8 cellular contexts compared by ENCODE assay signal in genomic region chr1:232629250-232630046, GRCh38. TPM values are rescaled to one million over a fixed set of nuclear protein-coding genes. Genes with fewer than 3 reads are reported as not detected.
DNase-seq lines count a peak whose midpoint lies in the region; ATAC-seq and TF ChIP-seq lines count a peak whose summit lies in the region.

No MANE protein-coding gene starts in this region.

- H3K9me3 ChIP-seq in ES-I3 (ENCODE audit: control insufficient read depth, insufficient read depth, low read length) (no peaks in the 10 kb centered on the region), aorta (ENCODE audit: control insufficient read depth, low read length) (no peaks in the 10 kb centered on the region)

- H3K36me3 ChIP-seq in ES-I3 (ENCODE audit: insufficient read depth, low read length) (no peaks in the 10 kb centered on the region), aorta (ENCODE audit: control insufficient read depth in 1 of 2, insufficient read depth in 2 of 2, low read length in 1 of 2) (no peaks in the 10 kb centered on the region)

- intact Hi-C loops in aorta (cut with DNase I), result loop anchor here (5.0 to 10.0 kb wide), 5 partner anchors 77 to 485 kb away; partner anchors contain the start of gene NTPCR (in 1 of the 2)

- peaks cover 14% of the 10 kb centered on the region for H3K4me1 Mint-ChIP-seq in activated CD8-positive, alpha-beta T cell treated with anti-CD3 and anti-CD28 coated beads, Interleukin-2, amount 10 ng/mL, durations not matched to agents 7 days and 5 days (ENCODE audit: low read depth)
- H3K4me1 Mint-ChIP-seq in nephron, result peaks cover 41% of the 10 kb centered on the region

- peaks cover 47% of the 10 kb centered on the region for H3K27me3 Mint-ChIP-seq in activated CD8-positive, alpha-beta T cell treated with anti-CD3 and anti-CD28 coated beads, Interleukin-2, amount 10 ng/mL, durations not matched to agents 7 days and 5 days (ENCODE audit: low read depth)
- H3K27me3 Mint-ChIP-seq in nephron (ENCODE audit: low read depth), result peaks cover 23% of the 10 kb centered on the region

- no peaks in the 10 kb centered on the region for H3K9me3 Mint-ChIP-seq in activated CD8-positive, alpha-beta T cell treated with anti-CD3 and anti-CD28 coated beads, Interleukin-2, amount 10 ng/mL, durations not matched to agents 7 days and 5 days (ENCODE audit: insufficient read depth)
- H3K9me3 Mint-ChIP-seq in nephron, result no peaks in the 10 kb centered on the region

- CTCF ChIA-PET in activated CD8-positive, alpha-beta T cell treated with anti-CD3 and anti-CD28 coated beads, Interleukin-2, amount 10 ng/mL, durations not matched to agents 7 days and 5 days (lab: Charles Lee), result no interaction called here

- peak overlapping the region; percentile 61 to 69 for H3K4me3 ChIP-seq in aorta (ENCODE audit: low read length in 2 of 2)

- peak overlapping the region; percentile 75 for H3K4me3 Mint-ChIP-seq in activated CD8-positive, alpha-beta T cell treated with anti-CD3 and anti-CD28 coated beads, Interleukin-2, amount 10 ng/mL, durations not matched to agents 7 days and 5 days
- H3K4me3 Mint-ChIP-seq in nephron, result peak overlapping the region; percentile 97 to 98 (median 98)

- peak; percentile 30 for DNase-seq in HuH-7.5 (ENCODE audit: low spot score)
- no peak for DNase-seq in activated CD8-positive, alpha-beta T cell treated with anti-CD3 and anti-CD28 coated beads, Interleukin-2, amount 10 ng/mL, durations not matched to agents 7 days and 5 days
- peak; percentile 5 for DNase-seq in fibroblast of gingiva (ENCODE audit: low read depth)
- peak; percentile 64 to 87 for DNase-seq in aorta
- DNase-seq in middle frontal gyrus (ENCODE audit: extremely low spot score, low spot score), result no peak

- H3K9ac ChIP-seq in ES-I3 (ENCODE audit: low read depth, low read length), result peak overlapping the region; percentile 71

- H3K27me3 ChIP-seq in aorta (ENCODE audit: control insufficient read depth in 1 of 2, insufficient read depth in 2 of 2, low read length in 1 of 2), result no peaks in the 10 kb centered on the region

- H3K36me3 Mint-ChIP-seq in activated CD8-positive, alpha-beta T cell treated with anti-CD3 and anti-CD28 coated beads, Interleukin-2, amount 10 ng/mL, durations not matched to agents 7 days and 5 days (ENCODE audit: low read depth), result no peaks in the 10 kb centered on the region
- H3K36me3 Mint-ChIP-seq in nephron (ENCODE audit: low read depth), result no peaks in the 10 kb centered on the region

- WGBS in aorta, 2 donors, result 0 to 1% methylated on average over 68 to 96 of the region's 96 CpGs

- peak; percentile 42 for ATAC-seq in GM21529 (IDR thresholded peaks at IDR 0.05; ENCODE audit: unreplicated experiment)
- ATAC-seq in activated CD8-positive, alpha-beta T cell treated with anti-CD3 and anti-CD28 coated beads, Interleukin-2, amount 10 ng/mL, durations not matched to agents 7 days and 5 days, result no peak
- ATAC-seq in aorta (ENCODE audit: low FRiP score), result peak; percentile 17

- no peak overlapping the region for H3K27ac Mint-ChIP-seq in activated CD8-positive, alpha-beta T cell treated with anti-CD3 and anti-CD28 coated beads, Interleukin-2, amount 10 ng/mL, durations not matched to agents 7 days and 5 days
- H3K27ac Mint-ChIP-seq in nephron, result peak overlapping the region; percentile 79 to 89 (median 85)

- H3K27ac ChIP-seq in aorta (ENCODE audit: low read depth in 1 of 2, low read length in 2 of 2), result no peak overlapping the region

- no peak for TF ChIP-seq CTCF in nephron (IDR thresholded peaks at IDR 0.05; ENCODE audit: unreplicated experiment in 3 of 3)

- H3K4me1 ChIP-seq in ES-I3 (ENCODE audit: insufficient read depth, low read length), result peaks cover 21% of the 10 kb centered on the region
- H3K4me1 ChIP-seq in aorta (ENCODE audit: control insufficient read depth in 1 of 2, insufficient read depth in 2 of 2, low read length in 2 of 2), result no peaks in the 10 kb centered on the region

- POLR2A ChIA-PET in activated CD8-positive, alpha-beta T cell treated with anti-CD3 and anti-CD28 coated beads, Interleukin-2, amount 10 ng/mL, durations not matched to agents 7 days and 5 days (lab: Charles Lee), result no interaction called here

RNA-seq across cellular contexts. Expression of gene SIPA1L2, which starts 0.5 kb away (rescaled TPM):
- total RNA-seq in activated CD8-positive, alpha-beta T cell treated with anti-CD3 and anti-CD28 coated beads, Interleukin-2, amount 10 ng/mL, durations not matched to agents 7 days and 5 days, result under 1 TPM; 0.23 to 0.66 TPM
- 10 to 100 TPM; 11.3 to 27.6 TPM for total RNA-seq in aorta
- polyA plus RNA-seq in aorta, result 1 to 10 TPM; 2.9 to 9.1 TPM

Comparison
In these comparisons a context has a peak if more than half of its experiments do, and no peak if none do; other contexts are left out.
1. DNase-seq: peak in HuH-7.5 (single experiment), fibroblast of gingiva (single experiment) and aorta (2 of 2); none in activated CD8-positive, alpha-beta T cell treated with anti-CD3 and anti-CD28 coated beads, Interleukin-2, amount 10 ng/mL, durations not matched to agents 7 days and 5 days (single experiment) and middle frontal gyrus (single experiment).
2. RNA of gene SIPA1L2, which starts 0.5 kb away (total RNA-seq): 11.3 to 27.6 TPM in aorta; 0.23 to 0.66 TPM in activated CD8-positive, alpha-beta T cell treated with anti-CD3 and anti-CD28 coated beads, Interleukin-2, amount 10 ng/mL, durations not matched to agents 7 days and 5 days; every median in the first group is over 4 times any median in the second.